9 cellular contexts compared by ENCODE assay signal in genomic region chr10:129035052-129035805, GRCh38.
A peak's percentile ranks its signal among the peaks of the same experiment; 100 is the strongest.
DNase-seq lines count a peak whose midpoint lies in the region; ATAC-seq lines count a peak whose summit lies in the region.
"Had no signal": no experiment of that assay in that cellular context is flagged by ENCODE, and none has a peak within 500 bp of the region (broad histone marks: within the 10 kb centered on the region; RNA-seq: fewer than 3 reads in every experiment).

No MANE protein-coding gene starts in this region.

- no peaks in the 10 kb centered on the region for H3K9me3 Mint-ChIP-seq in T-cell
- no peaks in the 10 kb centered on the region for H3K9me3 Mint-ChIP-seq in activated T-cell treated with anti-CD3 and anti-CD28 coated beads, Interleukin-2, amount 50 U/mL, for 24 hours
- no peaks in the 10 kb centered on the region for H3K9me3 Mint-ChIP-seq in stimulated activated naive CD8-positive, alpha-beta T cell treated with anti-CD3 and anti-CD28 coated beads, Interleukin-15, Interleukin-2, amounts not matched to agents 100 ng/mL and 50 ng/mL, for 24 hours

- peaks cover 12 to 23% of the 10 kb centered on the region in 2 donors for H3K27me3 Mint-ChIP-seq in T-cell
- H3K27me3 Mint-ChIP-seq in activated T-cell treated with anti-CD3 and anti-CD28 coated beads, Interleukin-2, amount 50 U/mL, for 24 hours: peaks cover 37% of the 10 kb centered on the region
- peaks cover 33% of the 10 kb centered on the region for H3K27me3 Mint-ChIP-seq in stimulated activated naive CD8-positive, alpha-beta T cell treated with anti-CD3 and anti-CD28 coated beads, Interleukin-15, Interleukin-2, amounts not matched to agents 100 ng/mL and 50 ng/mL, for 24 hours

- H3K4me1 Mint-ChIP-seq in T-cell: peaks cover 41 to 55% (median 42%) of the 10 kb centered on the region in 3 donors
- peaks cover 30% of the 10 kb centered on the region for H3K4me1 Mint-ChIP-seq in activated T-cell treated with anti-CD3 and anti-CD28 coated beads, Interleukin-2, amount 50 U/mL, for 24 hours (ENCODE audit: low read depth)
- peaks cover 28% of the 10 kb centered on the region for H3K4me1 Mint-ChIP-seq in stimulated activated naive CD8-positive, alpha-beta T cell treated with anti-CD3 and anti-CD28 coated beads, Interleukin-15, Interleukin-2, amounts not matched to agents 100 ng/mL and 50 ng/mL, for 24 hours (ENCODE audit: low read depth)

- CTCF ChIA-PET in T-cell (lab: Charles Lee): interaction anchor here (0.6 to 0.7 kb wide), 2 partner anchors 12 to 298 kb away, joined by 3 read pairs; no protein-coding TSS in a partner anchor

- peak overlapping the region; percentile 74 to 84 (median 75) for H3K4me3 Mint-ChIP-seq in T-cell
- peak overlapping the region; percentile 48 for H3K4me3 Mint-ChIP-seq in activated T-cell treated with anti-CD3 and anti-CD28 coated beads, Interleukin-2, amount 50 U/mL, for 24 hours
- peak overlapping the region; percentile 50 for H3K4me3 Mint-ChIP-seq in stimulated activated naive CD8-positive, alpha-beta T cell treated with anti-CD3 and anti-CD28 coated beads, Interleukin-15, Interleukin-2, amounts not matched to agents 100 ng/mL and 50 ng/mL, for 24 hours

- POLR2A ChIA-PET in T-cell (lab: Charles Lee): no interaction called here

- DNase-seq in T-cell: peak in 33 of 34 experiments; percentile 14 to 82 (median 59)
- peak; percentile 40 for DNase-seq in activated T-cell treated with anti-CD3 and anti-CD28 coated beads, Interleukin-2, amount 50 U/mL, for 24 hours
- peak; percentile 56 for DNase-seq in left kidney (ENCODE audit: low read depth, low spot score)
- no peak for DNase-seq in NCI-H1417 (lab: John Stamatoyannopoulos, UW)
- DNase-seq: hypothalamus, NCI-H446 had no signal

- ATAC-seq in T-cell (replicated peaks in 1 of 4): peak; percentile 74 to 84 (median 83)
- no peak for ATAC-seq in GM19351 (IDR thresholded peaks at IDR 0.05; ENCODE audit: unreplicated experiment)
- ATAC-seq in HG03521 (IDR thresholded peaks at IDR 0.05; ENCODE audit: unreplicated experiment): no peak

- H3K27ac Mint-ChIP-seq in T-cell: peak overlapping the region; percentile 88 to 94
- peak overlapping the region; percentile 7 for H3K27ac Mint-ChIP-seq in activated T-cell treated with anti-CD3 and anti-CD28 coated beads, Interleukin-2, amount 50 U/mL, for 24 hours
- peak overlapping the region; percentile 67 for H3K27ac Mint-ChIP-seq in stimulated activated naive CD8-positive, alpha-beta T cell treated with anti-CD3 and anti-CD28 coated beads, Interleukin-15, Interleukin-2, amounts not matched to agents 100 ng/mL and 50 ng/mL, for 24 hours

- no peaks in the 10 kb centered on the region for H3K36me3 Mint-ChIP-seq in T-cell
- no peaks in the 10 kb centered on the region for H3K36me3 Mint-ChIP-seq in activated T-cell treated with anti-CD3 and anti-CD28 coated beads, Interleukin-2, amount 50 U/mL, for 24 hours (ENCODE audit: low read depth)
- no peaks in the 10 kb centered on the region for H3K36me3 Mint-ChIP-seq in stimulated activated naive CD8-positive, alpha-beta T cell treated with anti-CD3 and anti-CD28 coated beads, Interleukin-15, Interleukin-2, amounts not matched to agents 100 ng/mL and 50 ng/mL, for 24 hours (ENCODE audit: low read depth)

Comparison
In these comparisons a context has a peak if more than half of its experiments do, and no peak if none do; other contexts are left out.
1. ATAC-seq: peak in T-cell (4 of 4); none in GM19351 (single experiment) and HG03521 (single experiment).
2. DNase-seq: peak in T-cell (33 of 34), activated T-cell treated with anti-CD3 and anti-CD28 coated beads, Interleukin-2, amount 50 U/mL, for 24 hours (single experiment) and left kidney (single experiment); none in NCI-H1417 (0 of 3).
3. H3K27ac Mint-ChIP-seq: peak in every context shown above with its lines; median percentile 91 in T-cell; 67 in stimulated activated naive CD8-positive, alpha-beta T cell treated with anti-CD3 and anti-CD28 coated beads, Interleukin-15, Interleukin-2, amounts not matched to agents 100 ng/mL and 50 ng/mL, for 24 hours; 7 in activated T-cell treated with anti-CD3 and anti-CD28 coated beads, Interleukin-2, amount 50 U/mL, for 24 hours.
4. Peak in every context shown above with its lines, with median percentiles within 50 percentile points of each other: H3K4me3 Mint-ChIP-seq.